9 cellular contexts compared by ENCODE assay signal in the genomic region with DNA sequence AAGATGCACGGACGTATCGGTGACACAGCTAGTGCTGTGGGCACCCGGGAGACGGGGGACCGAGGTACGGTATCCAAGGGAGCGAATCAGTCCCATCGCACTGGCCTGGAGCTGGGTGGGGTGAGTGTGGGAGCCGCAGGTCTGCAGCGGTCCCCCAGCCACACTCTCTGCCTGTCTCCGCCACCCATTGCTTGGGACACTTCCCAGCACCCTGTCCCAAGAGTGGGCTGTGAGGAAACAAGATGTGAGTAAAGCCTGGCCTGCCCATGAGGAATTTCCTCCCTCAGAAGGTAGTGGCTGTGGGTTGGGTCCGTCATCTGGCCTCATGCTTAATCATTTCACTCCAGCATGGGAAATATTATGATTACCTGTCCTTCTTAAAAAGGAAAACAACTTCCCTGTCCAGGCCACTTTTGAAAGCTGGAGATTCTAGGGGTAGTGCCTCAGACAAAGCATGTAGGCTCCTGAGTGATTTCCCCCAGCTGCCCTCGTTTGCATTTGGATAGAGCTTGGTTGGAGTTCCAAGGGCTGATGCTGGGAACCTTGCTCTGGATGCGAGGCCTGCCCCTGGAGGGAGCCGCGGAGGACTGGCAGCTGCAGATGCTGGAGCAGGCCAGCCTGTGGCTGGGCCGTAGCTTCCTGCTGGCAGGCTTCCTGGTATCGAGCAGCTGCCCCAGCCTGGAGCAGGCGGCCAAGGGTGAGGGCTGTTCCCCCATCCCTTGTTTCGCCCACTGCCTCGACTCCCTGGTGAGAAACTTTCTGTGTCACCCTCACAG. TPM values are rescaled to one million over a fixed set of nuclear protein-coding genes. Genes with fewer than 3 reads are reported as not detected.
DNase-seq lines count a peak whose midpoint lies in the region; ATAC-seq and TF ChIP-seq lines count a peak whose summit lies in the region.
"Had no signal": no experiment of that assay in that cellular context is flagged by ENCODE, and none has a peak within 500 bp of the region (broad histone marks: within the 10 kb centered on the region; RNA-seq: fewer than 3 reads in every experiment).

No MANE protein-coding gene starts in this region.

- WGBS in iPS DF 6.9 (ENCODE audit: insufficient coverage, insufficient read length), result no CpG with 5 or more reads among the region's 22 CpGs
- WGBS in upper lobe of left lung, 2 donors, result 79 to 90% methylated on average over 18 to 22 of the region's 22 CpGs

- H3K27ac ChIP-seq in iPS DF 6.9 (ENCODE audit: low read length) (no peak overlapping the region), upper lobe of left lung (peak overlapping the region in 3 of 4 donors; percentile 17 to 56 (median 42))
- H3K27ac ChIP-seq: adrenal gland, skin epidermis had no signal

- no peak for ATAC-seq in upper lobe of left lung (ENCODE audit: low FRiP score in 2 of 2)

- H3K9me3 ChIP-seq in iPS DF 6.9 (ENCODE audit: control insufficient read depth, insufficient read depth, low read length), result no peaks in the 10 kb centered on the region
- no peaks in the 10 kb centered on the region for H3K9me3 ChIP-seq in upper lobe of left lung
- H3K9me3 ChIP-seq: adrenal gland, Peyer's patch had no signal

- no peaks in the 10 kb centered on the region for H3K36me3 ChIP-seq in iPS DF 6.9 (ENCODE audit: control insufficient read depth, insufficient read depth, low read length)
- H3K36me3 ChIP-seq in upper lobe of left lung, result peaks cover 0 to 24% (median 9%) of the 10 kb centered on the region in 4 donors

- no peak for TF ChIP-seq CTCF in upper lobe of left lung (IDR thresholded peaks at IDR 0.05)

- no peak for TF ChIP-seq EP300 in upper lobe of left lung (IDR thresholded peaks at IDR 0.05)

- H3K4me3 ChIP-seq in iPS DF 6.9 (ENCODE audit: low read length), result no peak overlapping the region
- H3K4me3 ChIP-seq in upper lobe of left lung, result no peak overlapping the region
- H3K4me3 ChIP-seq: adrenal gland, Peyer's patch, skin epidermis had no signal

- TF ChIP-seq POLR2A in upper lobe of left lung (IDR thresholded peaks at IDR 0.05), result no peak

- peak; percentile 64 for DNase-seq in iPS DF 6.9 (ENCODE audit: low read depth, low spot score)
- DNase-seq in upper lobe of left lung, result peak in 1 of 2 donors; percentile 53
- DNase-seq in NCI-H526 (lab: John Stamatoyannopoulos, UW), result no peak
- DNase-seq: activated CD8-positive, alpha-beta memory T cell treated with anti-CD3 and anti-CD28 coated beads, Interleukin-2, amount 50 U/mL, for 48 hours; Calu3; Peyer's patch had no signal

- H3K4me1 ChIP-seq in iPS DF 6.9 (ENCODE audit: control insufficient read depth, insufficient read depth, low read length) (peaks cover 14% of the 10 kb centered on the region), upper lobe of left lung (peaks cover 6 to 7% (median 7%) of the 10 kb centered on the region in 4 donors)

- H3K27me3 ChIP-seq in iPS DF 6.9 (ENCODE audit: control insufficient read depth, insufficient read depth, low read length) (no peaks in the 10 kb centered on the region), upper lobe of left lung (no peaks in the 10 kb centered on the region)
- H3K27me3 ChIP-seq: adrenal gland, Peyer's patch had no signal

RNA-seq across cellular contexts. Expression of a gene that starts 6.2 kb away (rescaled TPM):
- 100 to 1,000 TPM in 1 of 6 donors, 10 to 100 TPM in 5; 12.1 to 123 (median 24.1) TPM for total RNA-seq in upper lobe of left lung

RNA-seq across cellular contexts. Expression of a gene that starts 6.4 kb away (rescaled TPM):
- 10 to 100 TPM; 15.4 to 31.4 (median 19.2) TPM for total RNA-seq in upper lobe of left lung

RNA-seq across cellular contexts. Expression of a gene that starts 11.9 kb away (rescaled TPM):
- 100 to 1,000 TPM in 5 of 6 donors, 10 to 100 TPM in 1; 54.2 to 303 (median 160) TPM for total RNA-seq in upper lobe of left lung
- total RNA-seq: glomerular endothelial cell had no signal

RNA-seq across cellular contexts. Expression of a gene that starts 39.1 kb away (rescaled TPM):
- 100 to 1,000 TPM in 4 of 6 donors, 10 to 100 TPM in 2; 65.2 to 125 (median 105) TPM for total RNA-seq in upper lobe of left lung

RNA-seq across cellular contexts. Expression of a gene that starts 49.6 kb away (rescaled TPM):
- 1 to 10 TPM; 3.0 to 6.5 (median 5.5) TPM for total RNA-seq in upper lobe of left lung
